In genomic region chr4:153582954-153583456, GRCh38 we compare ENCODE assay signal across 17 cellular contexts.
"Had no signal": no experiment of that assay in that cellular context is flagged by ENCODE, and none has a peak within 500 bp of the region (broad histone marks: within the 10 kb centered on the region; RNA-seq: fewer than 3 reads in every experiment).

No MANE protein-coding gene starts in this region.

- H3K9me3 Mint-ChIP-seq: activated CD4-positive, alpha-beta T cell treated with anti-CD3 and anti-CD28 coated beads, Interleukin-2, amount 10 ng/mL, durations not matched to agents 24 days and 14 days; naive thymus-derived CD8-positive, alpha-beta T cell had no signal

- H3K9me3 ChIP-seq: adrenal gland, heart left ventricle, transverse colon had no signal

- H3K27me3 ChIP-seq: adrenal gland, foreskin keratinocyte, heart left ventricle, transverse colon had no signal

- H3K4me3 Mint-ChIP-seq: activated CD4-positive, alpha-beta T cell treated with anti-CD3 and anti-CD28 coated beads, Interleukin-2, amount 10 ng/mL, durations not matched to agents 24 days and 14 days; naive thymus-derived CD8-positive, alpha-beta T cell had no signal

- ATAC-seq: foreskin keratinocyte; heart left ventricle; left colon; naive thymus-derived CD8-positive, alpha-beta T cell; right cardiac atrium had no signal

- H3K27ac ChIP-seq: adrenal gland, foreskin keratinocyte, heart left ventricle, transverse colon, VCaP had no signal

- H3K27ac Mint-ChIP-seq: activated CD4-positive, alpha-beta T cell treated with anti-CD3 and anti-CD28 coated beads, Interleukin-2, amount 10 ng/mL, durations not matched to agents 24 days and 14 days; progenitor cell of endocrine pancreas had no signal

- DNase-seq: activated CD4-positive, alpha-beta T cell treated with anti-CD3 and anti-CD28 coated beads, Interleukin-2, amount 10 ng/mL, durations not matched to agents 24 days and 14 days; activated gamma-delta T cell treated with Interleukin-2 at 50 U/mL for 16 hours; activated T-cell treated with anti-CD3 and anti-CD28 coated beads, Interleukin-2, amount 50 U/mL, for 1 hour; adrenal gland; foreskin keratinocyte; heart left ventricle; left colon; naive thymus-derived CD8-positive, alpha-beta T cell; nucleus accumbens; right cardiac atrium; small intestine; substantia nigra; SW 1271; T-helper 9 cell; transverse colon had no signal

- H3K27me3 Mint-ChIP-seq: activated CD4-positive, alpha-beta T cell treated with anti-CD3 and anti-CD28 coated beads, Interleukin-2, amount 10 ng/mL, durations not matched to agents 24 days and 14 days; naive thymus-derived CD8-positive, alpha-beta T cell; progenitor cell of endocrine pancreas had no signal
